Comparison of ENCODE assay signal across 17 cellular contexts in the genomic region with DNA sequence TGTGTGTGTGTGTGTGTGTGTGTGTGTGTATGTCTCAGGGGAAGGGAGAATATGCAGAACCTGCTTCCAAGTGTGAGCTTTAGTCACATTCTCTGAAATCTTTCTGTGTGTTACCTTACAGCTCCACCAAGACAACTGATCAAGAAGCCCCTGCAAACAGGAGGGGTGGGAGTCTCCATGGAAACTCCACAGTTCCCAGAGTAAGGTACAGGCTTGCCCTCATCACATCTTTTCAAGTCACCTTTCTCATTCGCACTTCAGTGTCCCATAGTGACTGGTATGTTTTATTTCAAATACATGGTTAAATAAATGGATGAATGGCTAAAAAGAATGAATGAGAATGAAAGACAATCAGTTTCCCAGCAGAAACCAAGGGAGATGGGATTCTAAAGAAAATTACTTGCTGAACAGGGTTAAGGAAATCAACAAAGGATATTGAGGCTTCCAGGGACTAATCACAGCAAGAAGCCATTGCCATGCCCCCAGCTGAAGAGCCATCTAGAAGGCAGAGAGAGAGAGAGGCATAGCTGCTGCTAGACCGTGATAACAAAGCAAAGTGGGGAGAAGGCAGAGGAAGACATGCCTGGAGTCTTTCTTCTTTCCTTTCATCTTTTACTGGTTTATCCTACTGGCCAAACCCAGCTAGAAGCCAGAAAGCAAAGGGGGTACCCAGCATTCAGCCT.
"Had no signal": no experiment of that assay in that cellular context is flagged by ENCODE, and none has a peak within 500 bp of the region (broad histone marks: within the 10 kb centered on the region; RNA-seq: fewer than 3 reads in every experiment).

No MANE protein-coding gene starts in this region.

- ATAC-seq: left colon; mucosa of descending colon; naive thymus-derived CD8-positive, alpha-beta T cell; sciatic nerve; stimulated activated memory B cell treated with anti-CD40 and anti-IgM and Interleukin-4, amounts not matched to agents 10 μg/mL and 1 μg/mL and 100 μg/mL, for 72 hours had no signal

- H3K27ac Mint-ChIP-seq: naive thymus-derived CD8-positive, alpha-beta T cell; stimulated activated memory B cell treated with anti-CD40 and anti-IgM and Interleukin-4, amounts not matched to agents 10 μg/mL and 1 μg/mL and 100 μg/mL, for 72 hours; stimulated activated naive CD8-positive, alpha-beta T cell treated with anti-CD3 and anti-CD28 coated beads, Interleukin-15, Interleukin-2, amounts not matched to agents 100 ng/mL and 50 ng/mL, for 24 hours had no signal

- H3K4me3 Mint-ChIP-seq: naive thymus-derived CD8-positive, alpha-beta T cell; stimulated activated memory B cell treated with anti-CD40 and anti-IgM and Interleukin-4, amounts not matched to agents 10 μg/mL and 1 μg/mL and 100 μg/mL, for 72 hours; stimulated activated naive CD8-positive, alpha-beta T cell treated with anti-CD3 and anti-CD28 coated beads, Interleukin-15, Interleukin-2, amounts not matched to agents 100 ng/mL and 50 ng/mL, for 24 hours had no signal

- H3K4me3 ChIP-seq: heart left ventricle, mucosa of descending colon, spleen, tibial artery, upper lobe of left lung, vagina had no signal

- H3K36me3 Mint-ChIP-seq: naive thymus-derived CD8-positive, alpha-beta T cell; stimulated activated memory B cell treated with anti-CD40 and anti-IgM and Interleukin-4, amounts not matched to agents 10 μg/mL and 1 μg/mL and 100 μg/mL, for 72 hours had no signal

- H3K4me1 ChIP-seq: spleen, tibial artery, upper lobe of left lung, vagina had no signal

- H3K9me3 Mint-ChIP-seq: stimulated activated naive CD8-positive, alpha-beta T cell treated with anti-CD3 and anti-CD28 coated beads, Interleukin-15, Interleukin-2, amounts not matched to agents 100 ng/mL and 50 ng/mL, for 24 hours had no signal

- H3K36me3 ChIP-seq: heart left ventricle, spleen, tibial artery, upper lobe of left lung, vagina had no signal

- H3K4me1 Mint-ChIP-seq: naive thymus-derived CD8-positive, alpha-beta T cell; stimulated activated memory B cell treated with anti-CD40 and anti-IgM and Interleukin-4, amounts not matched to agents 10 μg/mL and 1 μg/mL and 100 μg/mL, for 72 hours had no signal

- H3K27me3 ChIP-seq: heart left ventricle, spleen, tibial artery, upper lobe of left lung, vagina had no signal

- DNase-seq: dermis blood vessel endothelial cell; hypothalamus; left colon; mucosa of descending colon; naive thymus-derived CD8-positive, alpha-beta T cell; posterior cingulate gyrus; spleen; stimulated activated CD4-positive, alpha-beta T cell treated with anti-CD3 and anti-CD28 coated beads, Interleukin-15, amount 100 ng/mL, for 24 hours; stimulated activated CD4-positive, alpha-beta T cell treated with anti-CD3 and anti-CD28 coated beads, Interleukin-1b, Interleukin-23, amount 100 ng/mL, for 48 hours; stimulated activated CD4-positive, alpha-beta T cell treated with anti-CD3 and anti-CD28 coated beads, Interleukin-4, amount 100 ng/mL, for 24 hours; tibial artery; upper lobe of left lung had no signal

- H3K27me3 Mint-ChIP-seq: stimulated activated memory B cell treated with anti-CD40 and anti-IgM and Interleukin-4, amounts not matched to agents 10 μg/mL and 1 μg/mL and 100 μg/mL, for 72 hours; stimulated activated naive CD8-positive, alpha-beta T cell treated with anti-CD3 and anti-CD28 coated beads, Interleukin-15, Interleukin-2, amounts not matched to agents 100 ng/mL and 50 ng/mL, for 24 hours had no signal

- H3K9me3 ChIP-seq: heart left ventricle, spleen, tibial artery, upper lobe of left lung, vagina had no signal

- H3K27ac ChIP-seq: heart left ventricle, spleen, tibial artery, upper lobe of left lung, vagina had no signal
